Comparison of ENCODE assay signal across 8 cellular contexts in genomic region chr3:12193485-12194165, GRCh38. TPM values are rescaled to one million over a fixed set of nuclear protein-coding genes. Genes with fewer than 3 reads are reported as not detected.
A peak's percentile ranks its signal among the peaks of the same experiment; 100 is the strongest.
DNase-seq lines count a peak whose midpoint lies in the region; ATAC-seq, FAIRE-seq and TF ChIP-seq lines count a peak whose summit lies in the region.

No MANE protein-coding gene starts in this region.

- FAIRE-seq in small intestine (lab: Jason Lieb, UNC) = no peak

- ATAC-seq in HG03066 (IDR thresholded peaks at IDR 0.05; ENCODE audit: low read depth, unreplicated experiment) = peak; percentile 43

- H3K9me3 ChIP-seq in esophagus squamous epithelium (no peaks in the 10 kb centered on the region), small intestine (ENCODE audit: control insufficient read depth, low read depth) (no peaks in the 10 kb centered on the region)

- peak in 2 of 3 donors; percentile 31 to 40 for DNase-seq in stimulated activated CD4-positive, alpha-beta T cell treated with anti-CD3 and anti-CD28 coated beads, Interleukin-12 subunit alpha, Interleukin-12 subunit beta, amount 100 ng/mL, for 48 hours (ENCODE audit: low read depth in 2 of 3, low spot score in 1 of 3)
- DNase-seq in stimulated activated CD4-positive, alpha-beta T cell treated with anti-CD3 and anti-CD28 coated beads, Interleukin-2, amount 100 ng/mL, for 48 hours = no peak
- DNase-seq in SIG-M5 (lab: John Stamatoyannopoulos, UW) (peak; percentile 54), esophagus squamous epithelium (lab: John Stamatoyannopoulos, UW) (no peak), small intestine (peak; percentile 76), NCI-H1092 treated with DMSO at 0.1 percent for 48 hours (lab: John Stamatoyannopoulos, UW) (no peak), DMS153 (lab: John Stamatoyannopoulos, UW) (no peak)

- WGBS in esophagus squamous epithelium, 2 donors = 100% methylated on average over 1 of the region's 1 CpG
- 27 to 72% (median 51%) methylated on average over 1 of the region's 1 CpG for WGBS in small intestine, 3 donors

- H3K4me1 ChIP-seq in esophagus squamous epithelium (peaks cover 33 to 59% (median 41%) of the 10 kb centered on the region in 3 donors), small intestine (ENCODE audit: control insufficient read depth in 2 of 2, insufficient read depth in 1 of 2, low read depth in 1 of 2, low read length in 1 of 2) (peaks cover 3 to 8% of the 10 kb centered on the region in 2 donors)

- no peaks in the 10 kb centered on the region for H3K36me3 ChIP-seq in esophagus squamous epithelium
- no peaks in the 10 kb centered on the region for H3K36me3 ChIP-seq in small intestine (ENCODE audit: control insufficient read depth in 2 of 2, insufficient read depth in 2 of 2, low read length in 2 of 2)

- H3K4me3 ChIP-seq in esophagus squamous epithelium (no peak overlapping the region), small intestine (ENCODE audit: low read depth in 1 of 2, low read length in 2 of 2) (no peak overlapping the region)

- no peaks in the 10 kb centered on the region for H3K27me3 ChIP-seq in esophagus squamous epithelium
- no peaks in the 10 kb centered on the region for H3K27me3 ChIP-seq in small intestine (ENCODE audit: control insufficient read depth in 2 of 2, insufficient read depth in 2 of 2, low read length in 2 of 2)

- no peak for TF ChIP-seq CTCF in esophagus squamous epithelium (IDR thresholded peaks at IDR 0.05)

- intact Hi-C loops in esophagus squamous epithelium (cut with DNase I) = no loop called here

- no peak for TF ChIP-seq POLR2A in esophagus squamous epithelium (IDR thresholded peaks at IDR 0.05)

- peak overlapping the region; percentile 65 to 81 (median 80) for H3K27ac ChIP-seq in esophagus squamous epithelium
- H3K27ac ChIP-seq in small intestine (ENCODE audit: low read depth in 1 of 2, low read length in 1 of 2) = peak overlapping the region in 1 of 2 donors; percentile 65

RNA-seq across cellular contexts. Expression of gene TIMP4, which starts 34.9 kb away (rescaled TPM):
- 1 to 10 TPM in 3 of 4 donors, under 1 TPM in 1; 0.23 to 8.6 (median 4.0) TPM for total RNA-seq in esophagus squamous epithelium
- polyA plus RNA-seq in small intestine = 10 to 100 TPM in 1 of 3 donors, 1 to 10 TPM in 1, under 1 TPM in 1; 0.89 to 17.8 (median 3.8) TPM

Comparison
In these comparisons a context has a peak if more than half of its experiments do, and no peak if none do; other contexts are left out.
1. DNase-seq: peak in stimulated activated CD4-positive, alpha-beta T cell treated with anti-CD3 and anti-CD28 coated beads, Interleukin-12 subunit alpha, Interleukin-12 subunit beta, amount 100 ng/mL, for 48 hours (2 of 3), SIG-M5 (single experiment) and small intestine (single experiment); none in stimulated activated CD4-positive, alpha-beta T cell treated with anti-CD3 and anti-CD28 coated beads, Interleukin-2, amount 100 ng/mL, for 48 hours (0 of 2), esophagus squamous epithelium (single experiment), NCI-H1092 treated with DMSO at 0.1 percent for 48 hours (single experiment) and DMS153 (single experiment).